ENCODE assay signal across 22 cellular contexts in the genomic region with DNA sequence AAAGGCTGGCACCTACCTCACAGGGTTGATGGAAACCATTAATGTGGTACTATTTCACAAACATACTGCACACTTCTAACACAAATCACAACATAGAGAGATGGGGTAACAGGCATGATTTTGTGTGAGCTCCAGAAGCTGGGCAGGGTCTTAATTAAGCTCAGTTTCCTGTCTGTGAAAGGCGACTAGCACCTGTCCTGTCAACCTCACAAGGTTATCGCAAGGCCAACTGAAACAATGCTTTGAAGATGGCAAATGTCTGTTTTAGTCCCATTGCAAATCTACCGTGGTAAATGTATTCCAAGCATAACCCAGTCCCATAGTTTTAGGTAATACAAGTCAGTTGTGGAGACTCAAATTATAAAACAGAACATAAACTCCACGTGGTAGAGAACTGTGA. TPM values are rescaled to one million over a fixed set of nuclear protein-coding genes. Genes with fewer than 3 reads are reported as not detected.
A peak's percentile ranks its signal among the peaks of the same experiment; 100 is the strongest.
DNase-seq lines count a peak whose midpoint lies in the region; ATAC-seq and TF ChIP-seq lines count a peak whose summit lies in the region.
"Had no signal": no experiment of that assay in that cellular context is flagged by ENCODE, and none has a peak within 500 bp of the region (broad histone marks: within the 10 kb centered on the region; RNA-seq: fewer than 3 reads in every experiment).

No MANE protein-coding gene starts in this region.

- CTCF ChIA-PET in activated CD4-positive, alpha-beta memory T cell treated with anti-CD3 and anti-CD28 coated beads, Interleukin-2, amount 10 ng/mL, durations not matched to agents 7 days and 5 days (lab: Charles Lee), result interaction anchor here (0.8 to 2.0 kb wide), 2 partner anchors 10 to 180 kb away, joined by 3 to 8 read pairs; no protein-coding TSS in a partner anchor

- H3K27ac ChIP-seq in OCI-LY3 (ENCODE audit: low read length) (no peak overlapping the region), gastroesophageal sphincter (no peak overlapping the region)
- H3K27ac ChIP-seq: adrenal gland; BLaER1 treated with 17β-estradiol and CSF1 and Interleukin-3, amounts not matched to agents 10 nM and 100 nM; ovary; SK-N-MC had no signal

- H3K27ac Mint-ChIP-seq in natural killer cell, result no peak overlapping the region
- H3K27ac Mint-ChIP-seq in natural killer cell treated with Interleukin-12 subunit alpha and Interleukin-12 subunit beta and Interleukin-15 and Interleukin-18, amount 100 ng/mL, for 72 hours, result no peak overlapping the region
- peak overlapping the region; percentile 100 for H3K27ac Mint-ChIP-seq in memory B cell
- H3K27ac Mint-ChIP-seq in activated CD4-positive, alpha-beta memory T cell treated with anti-CD3 and anti-CD28 coated beads, Interleukin-2, amount 10 ng/mL, durations not matched to agents 7 days and 5 days, result no peak overlapping the region
- H3K27ac Mint-ChIP-seq: dendritic cell treated with granulocyte-macrophage colony-stimulating factor and Interleukin-4, amounts not matched to agents 40 ng/mL and 50 ng/mL, for 4 days had no signal

- H3K4me3 ChIP-seq in OCI-LY3 (ENCODE audit: low read length) (peak overlapping the region; percentile 90; the same call in 1 of the 2 replicates), gastroesophageal sphincter (no peak overlapping the region)
- H3K4me3 ChIP-seq: adrenal gland, ovary, SK-N-MC had no signal

- POLR2A ChIA-PET in activated CD4-positive, alpha-beta memory T cell treated with anti-CD3 and anti-CD28 coated beads, Interleukin-2, amount 10 ng/mL, durations not matched to agents 7 days and 5 days (lab: Charles Lee), result interaction anchor here (0.7 kb wide), 1 partner anchor 13 kb away, joined by 3 read pairs; no protein-coding TSS in a partner anchor

- DNase-seq in natural killer cell, result no peak
- no peak for DNase-seq in natural killer cell treated with Interleukin-12 subunit alpha and Interleukin-12 subunit beta and Interleukin-15 and Interleukin-18, amount 100 ng/mL, for 72 hours (ENCODE audit: low spot score)
- no peak for DNase-seq in memory B cell (ENCODE audit: low spot score in 2 of 2)
- no peak for DNase-seq in cerebellar nuclear complex (lab: John Stamatoyannopoulos, UW)
- DNase-seq in activated CD4-positive, alpha-beta memory T cell treated with anti-CD3 and anti-CD28 coated beads, Interleukin-2, amount 10 ng/mL, durations not matched to agents 7 days and 5 days, result no peak
- DNase-seq: ACHN; activated CD4-positive, CD25-positive, alpha-beta regulatory T cell treated with anti-CD3 and anti-CD28 coated beads, Interleukin-2, amount 50 U/mL, for 72 hours; activated CD8-positive, alpha-beta memory T cell treated with anti-CD3 and anti-CD28 coated beads, Interleukin-2, amount 50 U/mL, for 48 hours; activated gamma-delta T cell treated with Interleukin-2 at 50 U/mL for 16 hours; adrenal gland; DMS153; NCI-H1436; NCI-H510A; ovary; RPMI8226 had no signal

- peak overlapping the region; percentile 98 for H3K4me2 ChIP-seq in OCI-LY3 (ENCODE audit: low read length)

- H3K4me3 Mint-ChIP-seq in natural killer cell (peak overlapping the region; percentile 67), memory B cell (peak overlapping the region; percentile 89)
- H3K4me3 Mint-ChIP-seq in natural killer cell treated with Interleukin-12 subunit alpha and Interleukin-12 subunit beta and Interleukin-15 and Interleukin-18, amount 100 ng/mL, for 72 hours, result no peak overlapping the region
- H3K4me3 Mint-ChIP-seq in activated CD4-positive, alpha-beta memory T cell treated with anti-CD3 and anti-CD28 coated beads, Interleukin-2, amount 10 ng/mL, durations not matched to agents 7 days and 5 days, result no peak overlapping the region
- H3K4me3 Mint-ChIP-seq: dendritic cell treated with granulocyte-macrophage colony-stimulating factor and Interleukin-4, amounts not matched to agents 40 ng/mL and 50 ng/mL, for 4 days had no signal

- TF ChIP-seq CTCF in natural killer cell (IDR thresholded peaks at IDR 0.05), result no peak
- TF ChIP-seq CTCF in OCI-LY3 (IDR thresholded peaks at IDR 0.05; ENCODE audit: low read depth, low read length), result no peak
- TF ChIP-seq CTCF in gastroesophageal sphincter (IDR thresholded peaks at IDR 0.05), result no peak

- no peaks in the 10 kb centered on the region for H3K9me3 ChIP-seq in OCI-LY3 (ENCODE audit: insufficient read depth, low read length)
- no peaks in the 10 kb centered on the region for H3K9me3 ChIP-seq in gastroesophageal sphincter
- H3K9me3 ChIP-seq: adrenal gland; BLaER1 treated with 17β-estradiol and CSF1 and Interleukin-3, amounts not matched to agents 10 nM and 100 nM; ovary had no signal

- H3K9me3 Mint-ChIP-seq in natural killer cell, result no peaks in the 10 kb centered on the region
- no peaks in the 10 kb centered on the region for H3K9me3 Mint-ChIP-seq in natural killer cell treated with Interleukin-12 subunit alpha and Interleukin-12 subunit beta and Interleukin-15 and Interleukin-18, amount 100 ng/mL, for 72 hours
- H3K9me3 Mint-ChIP-seq in memory B cell, result no peaks in the 10 kb centered on the region
- no peaks in the 10 kb centered on the region for H3K9me3 Mint-ChIP-seq in activated CD4-positive, alpha-beta memory T cell treated with anti-CD3 and anti-CD28 coated beads, Interleukin-2, amount 10 ng/mL, durations not matched to agents 7 days and 5 days
- H3K9me3 Mint-ChIP-seq: dendritic cell treated with granulocyte-macrophage colony-stimulating factor and Interleukin-4, amounts not matched to agents 40 ng/mL and 50 ng/mL, for 4 days had no signal

- 82 to 91% methylated on average over 2 to 4 of the region's 4 CpGs for WGBS in gastroesophageal sphincter (ENCODE audit: low coverage in 1 of 2), 2 donors

- intact Hi-C loops in natural killer cell (cut with micrococcal nuclease), result no loop called here

- H3K4me1 Mint-ChIP-seq in natural killer cell (peaks cover 13 to 16% of the 10 kb centered on the region in 2 donors), memory B cell (peaks cover 41% of the 10 kb centered on the region)
- peaks cover 12 to 15% of the 10 kb centered on the region in 2 donors for H3K4me1 Mint-ChIP-seq in natural killer cell treated with Interleukin-12 subunit alpha and Interleukin-12 subunit beta and Interleukin-15 and Interleukin-18, amount 100 ng/mL, for 72 hours (ENCODE audit: low read depth in 2 of 2)
- H3K4me1 Mint-ChIP-seq in activated CD4-positive, alpha-beta memory T cell treated with anti-CD3 and anti-CD28 coated beads, Interleukin-2, amount 10 ng/mL, durations not matched to agents 7 days and 5 days, result peaks cover 16% of the 10 kb centered on the region

- H4K20me1 ChIP-seq in OCI-LY3 (ENCODE audit: insufficient read depth, low read length), result peaks cover 6% of the 10 kb centered on the region; the same call in 1 of the 2 replicates

- no peak for TF ChIP-seq EP300 in gastroesophageal sphincter (IDR thresholded peaks at IDR 0.05)

- no peak overlapping the region for H2AFZ ChIP-seq in OCI-LY3 (ENCODE audit: low read depth, low read length)

- peaks cover 49 to 68% of the 10 kb centered on the region in 2 donors for H3K27me3 Mint-ChIP-seq in natural killer cell (ENCODE audit: low read depth in 2 of 2)
- peaks cover 46 to 54% of the 10 kb centered on the region in 2 donors for H3K27me3 Mint-ChIP-seq in natural killer cell treated with Interleukin-12 subunit alpha and Interleukin-12 subunit beta and Interleukin-15 and Interleukin-18, amount 100 ng/mL, for 72 hours
- H3K27me3 Mint-ChIP-seq in memory B cell, result no peaks in the 10 kb centered on the region
- peaks cover 48% of the 10 kb centered on the region for H3K27me3 Mint-ChIP-seq in activated CD4-positive, alpha-beta memory T cell treated with anti-CD3 and anti-CD28 coated beads, Interleukin-2, amount 10 ng/mL, durations not matched to agents 7 days and 5 days

- H3K4me1 ChIP-seq in OCI-LY3 (ENCODE audit: low read length) (peaks cover 38% of the 10 kb centered on the region), gastroesophageal sphincter (peaks cover 0 to 24% (median 0%) of the 10 kb centered on the region in 3 donors)

- no peak for TF ChIP-seq POLR2A in gastroesophageal sphincter (IDR thresholded peaks at IDR 0.05)

- H3K9ac ChIP-seq in OCI-LY3 (ENCODE audit: low read length), result 0 out of 2 replicates have a peak overlapping the region, but pooled peaks have one; percentile 93
- H3K9ac ChIP-seq: BLaER1 treated with 17β-estradiol and CSF1 and Interleukin-3, amounts not matched to agents 10 nM and 100 nM had no signal

- H3K27me3 ChIP-seq in OCI-LY3 (ENCODE audit: low read depth, low read length), result 0 out of 2 replicates have a peak, but pooled peaks cover 2% of the 10 kb centered on the region
- H3K27me3 ChIP-seq in gastroesophageal sphincter, result peaks cover 16% of the 10 kb centered on the region
- H3K27me3 ChIP-seq: ovary had no signal

- peaks cover 35% of the 10 kb centered on the region for H3K79me2 ChIP-seq in OCI-LY3 (ENCODE audit: low read length)

- no peaks in the 10 kb centered on the region for H3K36me3 Mint-ChIP-seq in natural killer cell
- H3K36me3 Mint-ChIP-seq in natural killer cell treated with Interleukin-12 subunit alpha and Interleukin-12 subunit beta and Interleukin-15 and Interleukin-18, amount 100 ng/mL, for 72 hours, result no peaks in the 10 kb centered on the region
- no peaks in the 10 kb centered on the region for H3K36me3 Mint-ChIP-seq in memory B cell
- H3K36me3 Mint-ChIP-seq in activated CD4-positive, alpha-beta memory T cell treated with anti-CD3 and anti-CD28 coated beads, Interleukin-2, amount 10 ng/mL, durations not matched to agents 7 days and 5 days (ENCODE audit: low read depth), result no peaks in the 10 kb centered on the region

- H3K36me3 ChIP-seq in OCI-LY3 (replicated peaks; ENCODE audit: low read depth, low read length) (no peaks in the 10 kb centered on the region), gastroesophageal sphincter (no peaks in the 10 kb centered on the region)
- H3K36me3 ChIP-seq: adrenal gland; BLaER1 treated with 17β-estradiol and CSF1 and Interleukin-3, amounts not matched to agents 10 nM and 100 nM; ovary had no signal

- ATAC-seq in natural killer cell, result no peak
- no peak for ATAC-seq in natural killer cell treated with Interleukin-12 subunit alpha and Interleukin-12 subunit beta and Interleukin-15 and Interleukin-18, amount 100 ng/mL, for 72 hours
- no peak for ATAC-seq in memory B cell (ENCODE audit: low read depth)
- no peak for ATAC-seq in HG03097 (IDR thresholded peaks at IDR 0.05; ENCODE audit: low FRiP score, unreplicated experiment)
- ATAC-seq in gastroesophageal sphincter, result no peak
- ATAC-seq: sciatic nerve had no signal

RNA-seq across cellular contexts. Expression of a gene that starts 1.3 kb away (rescaled TPM):
- total RNA-seq in natural killer cell (1 to 10 TPM in 1 of 3 donors, under 1 TPM in 2; 0.29 to 1.4 (median 0.54) TPM), gastroesophageal sphincter (10 to 100 TPM in 3 of 4 donors, 1 to 10 TPM in 1; 4.2 to 14.7 (median 13.9) TPM)
- total RNA-seq in natural killer cell treated with Interleukin-12 subunit alpha and Interleukin-12 subunit beta and Interleukin-15 and Interleukin-18, amount 100 ng/mL, for 72 hours, result 1 to 10 TPM in 1 of 2 donors, under 1 TPM in 1; 0.29 to 3.3 TPM
- 1 to 10 TPM; 2.3 to 2.9 TPM for total RNA-seq in activated CD4-positive, alpha-beta memory T cell treated with anti-CD3 and anti-CD28 coated beads, Interleukin-2, amount 10 ng/mL, durations not matched to agents 7 days and 5 days

Comparison
In these comparisons a context has a peak if more than half of its experiments do, and no peak if none do; other contexts are left out.
1. H3K4me3 Mint-ChIP-seq: peak in natural killer cell (single experiment) and memory B cell (single experiment); none in natural killer cell treated with Interleukin-12 subunit alpha and Interleukin-12 subunit beta and Interleukin-15 and Interleukin-18, amount 100 ng/mL, for 72 hours (single experiment) and activated CD4-positive, alpha-beta memory T cell treated with anti-CD3 and anti-CD28 coated beads, Interleukin-2, amount 10 ng/mL, durations not matched to agents 7 days and 5 days (single experiment).